Comparison of ENCODE assay signal across 1 cellular context in genomic region chr19:17641181-17641580, GRCh38.
A peak's percentile ranks its signal among the peaks of the same experiment; 100 is the strongest.
TF ChIP-seq lines count a peak whose summit lies in the region.

No MANE protein-coding gene starts in this region.

TF ChIP-seq in GM12878, 131 proteins besides CTCF, POLR2A, EP300 and RAD21:
- TF ChIP-seq POLR2AphosphoS5 (IDR thresholded peaks at IDR 0.05; ENCODE audit: low read length) = no peak
- TF ChIP-seq PKNOX1 (IDR thresholded peaks at IDR 0.05) = 0 out of 2 replicates have a peak, but pooled peaks have one; percentile 21
